Comparison of ENCODE assay signal across 26 cellular contexts in the genomic region with DNA sequence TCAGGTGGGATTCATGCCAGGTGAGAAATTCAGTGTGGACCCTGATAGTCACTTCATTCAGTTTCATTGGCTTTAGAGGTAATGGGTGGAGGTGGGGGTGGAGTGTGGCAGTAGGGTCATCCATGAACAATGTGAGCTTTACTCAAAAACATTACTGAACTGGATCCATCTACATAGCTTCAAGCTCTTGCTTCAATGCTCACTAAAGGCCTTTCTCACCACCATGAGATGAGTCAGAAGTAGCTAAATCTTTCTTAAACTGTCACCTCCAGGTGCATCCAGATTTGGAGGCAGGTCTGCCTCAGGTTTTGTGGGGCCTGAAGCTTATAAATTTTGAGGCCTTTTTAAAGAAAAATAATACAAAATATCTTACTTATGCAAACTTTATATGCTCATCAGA.
A peak's percentile ranks its signal among the peaks of the same experiment; 100 is the strongest.
DNase-seq lines count a peak whose midpoint lies in the region; ATAC-seq and TF ChIP-seq lines count a peak whose summit lies in the region.
"Had no signal": no experiment of that assay in that cellular context is flagged by ENCODE, and none has a peak within 500 bp of the region (broad histone marks: within the 10 kb centered on the region; RNA-seq: fewer than 3 reads in every experiment).

No MANE protein-coding gene starts in this region.

- H3K4me3 Mint-ChIP-seq in activated T-helper 17 cell treated with anti-CD3 and anti-CD28 coated beads, Interleukin-2, amount 50 U/mL, for 72 hours: no peak overlapping the region
- H3K4me3 Mint-ChIP-seq: activated CD4-positive, alpha-beta T cell treated with anti-CD3 and anti-CD28 coated beads for 36 hours; activated CD8-positive, alpha-beta T cell treated with anti-CD3 and anti-CD28 coated beads, Interleukin-2, amount 10 ng/mL, durations not matched to agents 7 days and 5 days; memory B cell; neural progenitor cell; T-helper 2 cell treated with Interferon-gamma antibody and Interleukin-4, amounts not matched to agents 5 μg/mL and 100 μg/mL, for 36 hours had no signal

- no peak overlapping the region for H3K4me2 ChIP-seq in OCI-LY1 (ENCODE audit: low read length)
- H3K4me2 ChIP-seq: BLaER1, neural progenitor cell had no signal

- H3K27ac Mint-ChIP-seq in activated T-helper 17 cell treated with anti-CD3 and anti-CD28 coated beads, Interleukin-2, amount 50 U/mL, for 72 hours: no peak overlapping the region
- H3K27ac Mint-ChIP-seq: activated CD4-positive, alpha-beta T cell treated with anti-CD3 and anti-CD28 coated beads for 36 hours; activated CD8-positive, alpha-beta T cell treated with anti-CD3 and anti-CD28 coated beads, Interleukin-2, amount 10 ng/mL, durations not matched to agents 7 days and 5 days; activated T-helper 2 cell treated with anti-CD3 and anti-CD28 coated beads, Interferon-gamma antibody, Interleukin-2, Interleukin-4, amounts not matched to agents 10 μg/mL and 5 μg/mL and 100 μg/mL, durations not matched to agents 14 hours and 24 hours and 36 hours; memory B cell; T-helper 2 cell treated with Interferon-gamma antibody and Interleukin-4, amounts not matched to agents 5 μg/mL and 100 μg/mL, for 36 hours had no signal

- peak; percentile 76 for ATAC-seq in GM18868 (IDR thresholded peaks at IDR 0.05; ENCODE audit: unreplicated experiment)
- no peak for ATAC-seq in activated T-helper 17 cell treated with anti-CD3 and anti-CD28 coated beads, Interleukin-2, amount 50 U/mL, for 72 hours (replicated peaks)
- ATAC-seq: activated CD4-positive, alpha-beta T cell treated with anti-CD3 and anti-CD28 coated beads for 36 hours; activated CD8-positive, alpha-beta T cell treated with anti-CD3 and anti-CD28 coated beads, Interleukin-2, amount 10 ng/mL, durations not matched to agents 7 days and 5 days; gastroesophageal sphincter; HepG2; left lobe of liver; right cardiac atrium had no signal

- H3K79me2 ChIP-seq in OCI-LY1 (ENCODE audit: insufficient read depth, low read length): no peaks in the 10 kb centered on the region

- no peak overlapping the region for H3K4me3 ChIP-seq in OCI-LY1 (ENCODE audit: low read depth, low read length, poor library complexity, severe bottlenecking)
- H3K4me3 ChIP-seq: BLaER1, gastroesophageal sphincter, neural progenitor cell, spleen, thyroid gland had no signal

- H2AFZ ChIP-seq in OCI-LY1 (ENCODE audit: low read length): no peak overlapping the region
- H2AFZ ChIP-seq: neural progenitor cell had no signal

- no peaks in the 10 kb centered on the region for H3K9me3 Mint-ChIP-seq in activated T-helper 17 cell treated with anti-CD3 and anti-CD28 coated beads, Interleukin-2, amount 50 U/mL, for 72 hours
- H3K9me3 Mint-ChIP-seq: activated T-helper 2 cell treated with anti-CD3 and anti-CD28 coated beads, Interferon-gamma antibody, Interleukin-2, Interleukin-4, amounts not matched to agents 10 μg/mL and 5 μg/mL and 100 μg/mL, durations not matched to agents 14 hours and 24 hours and 36 hours; memory B cell; neural progenitor cell; T-helper 2 cell treated with Interferon-gamma antibody and Interleukin-4, amounts not matched to agents 5 μg/mL and 100 μg/mL, for 36 hours had no signal

- no peaks in the 10 kb centered on the region for H3K27me3 Mint-ChIP-seq in activated T-helper 17 cell treated with anti-CD3 and anti-CD28 coated beads, Interleukin-2, amount 50 U/mL, for 72 hours
- H3K27me3 Mint-ChIP-seq: activated CD4-positive, alpha-beta T cell treated with anti-CD3 and anti-CD28 coated beads for 36 hours; memory B cell had no signal

- H3K27me3 ChIP-seq in OCI-LY1 (ENCODE audit: insufficient read depth, low read length): no peaks in the 10 kb centered on the region
- H3K27me3 ChIP-seq: BLaER1, gastroesophageal sphincter, neural progenitor cell, spleen, thyroid gland had no signal

- no peaks in the 10 kb centered on the region for H3K36me3 Mint-ChIP-seq in activated T-helper 17 cell treated with anti-CD3 and anti-CD28 coated beads, Interleukin-2, amount 50 U/mL, for 72 hours (ENCODE audit: low read depth)
- H3K36me3 Mint-ChIP-seq: neural progenitor cell had no signal

- H3F3A ChIP-seq in OCI-LY1 (ENCODE audit: insufficient read depth, low read length): no peaks in the 10 kb centered on the region

- DNase-seq in kidney glomerular epithelial cell (lab: John Stamatoyannopoulos, UW): peak; percentile 29
- no peak for DNase-seq in cerebellum (ENCODE audit: low spot score)
- no peak for DNase-seq in NCI-H524 treated with DMSO at 0.1 percent for 48 hours (lab: John Stamatoyannopoulos, UW)
- DNase-seq in GM20000 (ENCODE audit: low spot score): no peak
- DNase-seq: activated CD4-positive, alpha-beta T cell treated with anti-CD3 and anti-CD28 coated beads for 36 hours; activated CD8-positive, alpha-beta T cell treated with anti-CD3 and anti-CD28 coated beads, Interleukin-2, amount 10 ng/mL, durations not matched to agents 7 days and 5 days; activated naive CD4-positive, alpha-beta T cell treated with anti-CD3 and anti-CD28 coated beads, Interleukin-2, amount 50 U/mL, for 16 hours; H7; hippocampal formation; NCI-H1417; NCI-H2029 treated with DMSO at 0.1 percent for 48 hours; NCI-H526 treated with DMSO at 0.1 percent for 48 hours; right cardiac atrium; spleen; thyroid gland had no signal

- H3K9me2 ChIP-seq in OCI-LY1 (ENCODE audit: low read depth, low read length): no peaks in the 10 kb centered on the region

- H3K27ac ChIP-seq in OCI-LY1 (ENCODE audit: low read depth, low read length, poor library complexity, severe bottlenecking): peak overlapping the region; percentile 34
- H3K27ac ChIP-seq: BLaER1, neural progenitor cell, spleen, thyroid gland had no signal

- TF ChIP-seq CTCF in OCI-LY1 (IDR thresholded peaks at IDR 0.05; ENCODE audit: low read length): no peak
- no peak for TF ChIP-seq CTCF in GM20000 (IDR thresholded peaks at IDR 0.05; ENCODE audit: extremely low read depth, missing control alignments)

- no peak overlapping the region for H3K9ac ChIP-seq in OCI-LY1 (ENCODE audit: low read length)
- H3K9ac ChIP-seq: BLaER1, neural progenitor cell had no signal

- H3K36me3 ChIP-seq in OCI-LY1 (ENCODE audit: insufficient read depth, low read length): no peaks in the 10 kb centered on the region
- H3K36me3 ChIP-seq: BLaER1, gastroesophageal sphincter, neural progenitor cell, thyroid gland had no signal

- no peaks in the 10 kb centered on the region for H3K9me3 ChIP-seq in OCI-LY1 (ENCODE audit: low read length)
- H3K9me3 ChIP-seq: BLaER1, gastroesophageal sphincter, spleen, thyroid gland had no signal

- no peaks in the 10 kb centered on the region for H3K4me1 Mint-ChIP-seq in activated T-helper 17 cell treated with anti-CD3 and anti-CD28 coated beads, Interleukin-2, amount 50 U/mL, for 72 hours
- H3K4me1 Mint-ChIP-seq: activated CD4-positive, alpha-beta T cell treated with anti-CD3 and anti-CD28 coated beads for 36 hours; memory B cell had no signal

- peaks cover 41% of the 10 kb centered on the region for H3K4me1 ChIP-seq in OCI-LY1 (ENCODE audit: insufficient read depth, low read length, severe bottlenecking)
- H3K4me1 ChIP-seq: BLaER1, thyroid gland had no signal

- no peaks in the 10 kb centered on the region for H4K20me1 ChIP-seq in OCI-LY1 (ENCODE audit: insufficient read depth, low read length)
- H4K20me1 ChIP-seq: BLaER1 had no signal
